ENCODE assay signal across 8 cellular contexts in the genomic region with DNA sequence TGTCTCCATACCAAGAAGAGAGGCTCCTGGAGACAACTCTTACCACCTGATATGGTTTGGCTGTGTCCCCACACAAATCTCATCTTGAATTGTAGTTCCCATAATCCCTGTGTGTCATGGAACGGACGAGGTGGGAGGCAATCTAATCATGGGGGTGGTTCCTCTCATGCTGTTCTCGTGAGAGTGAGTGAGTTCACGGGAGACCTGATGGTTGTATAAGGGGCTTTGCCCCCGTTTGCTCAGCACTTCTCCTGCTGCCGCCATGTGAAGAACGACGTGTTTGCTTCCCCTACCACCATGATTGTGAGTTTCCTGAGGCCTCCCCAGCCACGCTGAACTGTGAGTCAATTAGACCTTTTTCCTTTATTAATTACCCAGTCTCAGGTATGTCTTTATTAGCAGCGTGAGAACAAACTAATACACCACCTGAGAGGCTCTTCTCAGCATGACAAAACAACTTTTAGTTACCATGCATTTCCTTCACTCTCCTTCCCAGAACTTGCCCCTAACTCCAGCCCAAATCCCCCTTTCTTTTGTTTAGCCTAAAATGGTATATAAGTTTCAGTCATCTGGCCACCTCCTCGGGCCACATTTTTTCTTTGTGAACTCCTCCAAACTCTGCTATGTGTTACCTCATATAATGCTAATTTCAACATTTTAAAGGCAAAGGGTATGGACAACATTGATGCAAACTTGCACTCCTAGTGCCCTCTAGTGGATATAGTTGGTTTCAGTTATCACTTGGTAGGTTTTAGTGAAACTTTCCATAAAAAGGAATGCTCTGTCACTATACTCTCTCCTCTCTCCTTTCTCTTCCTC. TPM values are rescaled to one million over a fixed set of nuclear protein-coding genes. Genes with fewer than 3 reads are reported as not detected.
DNase-seq lines count a peak whose midpoint lies in the region; ATAC-seq and TF ChIP-seq lines count a peak whose summit lies in the region.

No MANE protein-coding gene starts in this region.

- H3K9ac ChIP-seq in colonic mucosa (ENCODE audit: low read depth in 2 of 2, low read length in 2 of 2) = no peak overlapping the region

- H3K27me3 ChIP-seq in colonic mucosa = no peaks in the 10 kb centered on the region

- H3K4me1 ChIP-seq in colonic mucosa = no peaks in the 10 kb centered on the region

- TF ChIP-seq CTCF in colonic mucosa (IDR thresholded peaks at IDR 0.05) = peak; percentile 63

- H3K9me3 Mint-ChIP-seq in T-helper 2 cell treated with Interferon-gamma antibody and Interleukin-4, amounts not matched to agents 5 μg/mL and 100 μg/mL, for 36 hours = no peaks in the 10 kb centered on the region

- ATAC-seq in GM19351 (IDR thresholded peaks at IDR 0.05; ENCODE audit: unreplicated experiment) = peak; percentile 88

- H3K9me3 ChIP-seq in colonic mucosa = no peaks in the 10 kb centered on the region

- H3K4me3 ChIP-seq in colonic mucosa = no peak overlapping the region

- H3K36me3 ChIP-seq in colonic mucosa = no peaks in the 10 kb centered on the region

- H3K27me3 Mint-ChIP-seq in T-helper 2 cell treated with Interferon-gamma antibody and Interleukin-4, amounts not matched to agents 5 μg/mL and 100 μg/mL, for 36 hours (ENCODE audit: low read depth) = peaks cover 7% of the 10 kb centered on the region

- H3K36me3 Mint-ChIP-seq in T-helper 2 cell treated with Interferon-gamma antibody and Interleukin-4, amounts not matched to agents 5 μg/mL and 100 μg/mL, for 36 hours (ENCODE audit: low read depth) = no peaks in the 10 kb centered on the region

- H3K4me3 Mint-ChIP-seq in T-helper 2 cell treated with Interferon-gamma antibody and Interleukin-4, amounts not matched to agents 5 μg/mL and 100 μg/mL, for 36 hours = no peak overlapping the region

- no peaks in the 10 kb centered on the region for H3K4me1 Mint-ChIP-seq in T-helper 2 cell treated with Interferon-gamma antibody and Interleukin-4, amounts not matched to agents 5 μg/mL and 100 μg/mL, for 36 hours (ENCODE audit: low read depth)

- DNase-seq in DMS53 treated with DMSO at 0.1 percent for 48 hours (lab: John Stamatoyannopoulos, UW; ENCODE audit: unreplicated experiment) (peak; percentile 33), HT-29 (ENCODE audit: low spot score) (peak; percentile 62), NOMO-1 treated with dmso at 0.1 percent for 144 hours (lab: John Stamatoyannopoulos, UW; ENCODE audit: unreplicated experiment) (peak; percentile 26), colonic mucosa (peak; percentile 19), lung microvascular endothelial cell (ENCODE audit: low read depth in 2 of 2) (peak; percentile 47 to 68), T1000 (lab: John Stamatoyannopoulos, UW) (no peak)
- DNase-seq in T-helper 2 cell treated with Interferon-gamma antibody and Interleukin-4, amounts not matched to agents 5 μg/mL and 100 μg/mL, for 36 hours (ENCODE audit: low spot score) = no peak

- no peak overlapping the region for H3K27ac Mint-ChIP-seq in T-helper 2 cell treated with Interferon-gamma antibody and Interleukin-4, amounts not matched to agents 5 μg/mL and 100 μg/mL, for 36 hours

- intact Hi-C loops in colonic mucosa (cut with DNase I) = loop anchor here (2.0 to 5.0 kb wide), 2 partner anchors 77 to 265 kb away; no protein-coding TSS in a partner anchor

- no peak overlapping the region for H3K27ac ChIP-seq in colonic mucosa

RNA-seq across cellular contexts. Expression of gene SLC25A52, which starts 58.6 kb away (rescaled TPM):
- not detected in 2 replicates for total RNA-seq in HT-29 (2014; rRNA removed; shearing (Covaris generic))
- total RNA-seq in colonic mucosa (not detected), lung microvascular endothelial cell (under 0.01 TPM in 1 of 2 replicates, not detected in the other)

Comparison
In these comparisons a context has a peak if more than half of its experiments do, and no peak if none do; other contexts are left out.
1. DNase-seq: peak in DMS53 treated with DMSO at 0.1 percent for 48 hours (single experiment), HT-29 (single experiment), NOMO-1 treated with dmso at 0.1 percent for 144 hours (single experiment), colonic mucosa (single experiment) and lung microvascular endothelial cell (2 of 2); none in T-helper 2 cell treated with Interferon-gamma antibody and Interleukin-4, amounts not matched to agents 5 μg/mL and 100 μg/mL, for 36 hours (single experiment) and T1000 (single experiment).